In the genomic region with DNA sequence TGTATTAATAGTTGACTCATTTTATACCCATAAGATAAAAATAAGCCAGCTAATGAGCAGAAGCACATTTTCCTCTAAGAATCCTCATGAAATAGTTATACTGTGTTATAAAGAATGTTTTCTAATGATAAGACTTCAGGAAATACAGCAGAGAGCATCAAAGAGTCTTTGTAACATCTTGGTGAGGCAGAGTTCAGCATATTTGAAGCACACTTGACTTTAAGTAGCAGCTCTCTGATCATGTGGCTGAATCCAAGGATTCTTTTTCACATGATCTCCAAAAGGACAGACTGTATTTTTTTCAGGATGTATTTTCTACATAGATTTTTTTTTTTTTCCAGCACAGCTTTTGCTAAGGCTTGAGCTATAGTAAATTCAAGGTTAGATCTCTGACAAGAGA, we compare ENCODE assay signal across 28 cellular contexts.
"Had no signal": no experiment of that assay in that cellular context is flagged by ENCODE, and none has a peak within 500 bp of the region (broad histone marks: within the 10 kb centered on the region; RNA-seq: fewer than 3 reads in every experiment).

No MANE protein-coding gene starts in this region.

- H3K27ac ChIP-seq: ascending aorta, coronary artery, dorsolateral prefrontal cortex, epithelial cell of prostate, esophagus squamous epithelium had no signal

- H3K4me3 ChIP-seq: ascending aorta, coronary artery, dorsolateral prefrontal cortex, esophagus squamous epithelium had no signal

- H3K27me3 Mint-ChIP-seq: activated CD4-positive, alpha-beta memory T cell treated with anti-CD3 and anti-CD28 coated beads, Interleukin-2, amount 10 ng/mL, durations not matched to agents 7 days and 5 days; activated CD4-positive, alpha-beta T cell treated with anti-CD3 and anti-CD28 coated beads, Interleukin-2, amount 10 ng/mL, durations not matched to agents 7 days and 5 days; activated naive CD4-positive, alpha-beta T cell treated with anti-CD3 and anti-CD28 coated beads, Interleukin-2, amount 10 ng/mL, durations not matched to agents 7 days and 5 days; activated naive CD8-positive, alpha-beta T cell treated with anti-CD3 and anti-CD28 coated beads, Interleukin-2, amount 10 ng/mL, durations not matched to agents 7 days and 5 days; activated T-cell treated with anti-CD3 and anti-CD28 coated beads, Interleukin-2, amount 50 U/mL, for 24 hours; central memory CD8-positive, alpha-beta T cell; dendritic cell treated with granulocyte-macrophage colony-stimulating factor and Interleukin-4, amounts not matched to agents 40 ng/mL and 50 ng/mL, for 4 days had no signal

- H3K9me3 ChIP-seq: ascending aorta, esophagus squamous epithelium had no signal

- H3K27ac Mint-ChIP-seq: activated CD4-positive, alpha-beta memory T cell treated with anti-CD3 and anti-CD28 coated beads, Interleukin-2, amount 10 ng/mL, durations not matched to agents 7 days and 5 days; activated CD4-positive, alpha-beta T cell treated with anti-CD3 and anti-CD28 coated beads, Interleukin-2, amount 10 ng/mL, durations not matched to agents 7 days and 5 days; activated naive CD4-positive, alpha-beta T cell treated with anti-CD3 and anti-CD28 coated beads, Interleukin-2, amount 10 ng/mL, durations not matched to agents 7 days and 5 days; activated naive CD4-positive, alpha-beta T cell treated with anti-CD3 and anti-CD28 coated beads, Interleukin-2, amount 50 U/mL, for 72 hours; activated naive CD8-positive, alpha-beta T cell treated with anti-CD3 and anti-CD28 coated beads, Interleukin-2, amount 10 ng/mL, durations not matched to agents 7 days and 5 days; activated T-cell treated with anti-CD3 and anti-CD28 coated beads, Interleukin-2, amount 50 U/mL, for 24 hours; activated T-cell treated with anti-CD3 and anti-CD28 coated beads, Interleukin-2, amount 50 U/mL, for 72 hours; brain; dendritic cell treated with granulocyte-macrophage colony-stimulating factor and Interleukin-4, amounts not matched to agents 40 ng/mL and 50 ng/mL, for 4 days; endodermal cell had no signal

- H3K9me3 Mint-ChIP-seq: activated naive CD8-positive, alpha-beta T cell treated with anti-CD3 and anti-CD28 coated beads, Interleukin-2, amount 10 ng/mL, durations not matched to agents 7 days and 5 days had no signal

- H3K4me1 ChIP-seq: ascending aorta, esophagus squamous epithelium had no signal

- H3K4me3 Mint-ChIP-seq: activated CD4-positive, alpha-beta memory T cell treated with anti-CD3 and anti-CD28 coated beads, Interleukin-2, amount 10 ng/mL, durations not matched to agents 7 days and 5 days; activated CD4-positive, alpha-beta T cell treated with anti-CD3 and anti-CD28 coated beads, Interleukin-2, amount 10 ng/mL, durations not matched to agents 7 days and 5 days; activated naive CD4-positive, alpha-beta T cell treated with anti-CD3 and anti-CD28 coated beads, Interleukin-2, amount 10 ng/mL, durations not matched to agents 7 days and 5 days; activated naive CD8-positive, alpha-beta T cell treated with anti-CD3 and anti-CD28 coated beads, Interleukin-2, amount 10 ng/mL, durations not matched to agents 7 days and 5 days; activated T-cell treated with anti-CD3 and anti-CD28 coated beads, Interleukin-2, amount 50 U/mL, for 24 hours; activated T-cell treated with anti-CD3 and anti-CD28 coated beads, Interleukin-2, amount 50 U/mL, for 72 hours; brain; central memory CD8-positive, alpha-beta T cell; dendritic cell treated with granulocyte-macrophage colony-stimulating factor and Interleukin-4, amounts not matched to agents 40 ng/mL and 50 ng/mL, for 4 days; endodermal cell had no signal

- H3K36me3 Mint-ChIP-seq: activated naive CD4-positive, alpha-beta T cell treated with anti-CD3 and anti-CD28 coated beads, Interleukin-2, amount 10 ng/mL, durations not matched to agents 7 days and 5 days; activated naive CD4-positive, alpha-beta T cell treated with anti-CD3 and anti-CD28 coated beads, Interleukin-2, amount 50 U/mL, for 72 hours; activated naive CD8-positive, alpha-beta T cell treated with anti-CD3 and anti-CD28 coated beads, Interleukin-2, amount 10 ng/mL, durations not matched to agents 7 days and 5 days; brain had no signal

- DNase-seq: activated CD4-positive, alpha-beta memory T cell treated with anti-CD3 and anti-CD28 coated beads, Interleukin-2, amount 10 ng/mL, durations not matched to agents 7 days and 5 days; activated CD4-positive, alpha-beta T cell treated with anti-CD3 and anti-CD28 coated beads for 4 hours; activated CD4-positive, alpha-beta T cell treated with anti-CD3 and anti-CD28 coated beads, Interleukin-2, amount 10 ng/mL, durations not matched to agents 7 days and 5 days; activated CD4-positive, alpha-beta T cell treated with anti-CD3 and anti-CD28 coated beads, Interleukin-2, amount 50 U/mL, for 4 hours; activated CD4-positive, CD25-positive, alpha-beta regulatory T cell; activated CD4-positive, CD25-positive, alpha-beta regulatory T cell treated with anti-CD3 and anti-CD28 coated beads, Interleukin-2, amount 50 U/mL, for 72 hours; activated CD8-positive, alpha-beta memory T cell treated with anti-CD3 and anti-CD28 coated beads, Interleukin-2, amount 50 U/mL, for 48 hours; activated gamma-delta T cell; activated naive CD4-positive, alpha-beta T cell; activated naive CD4-positive, alpha-beta T cell treated with anti-CD3 and anti-CD28 coated beads, Interleukin-2, amount 10 ng/mL, durations not matched to agents 7 days and 5 days; activated naive CD8-positive, alpha-beta T cell treated with anti-CD3 and anti-CD28 coated beads, Interleukin-2, amount 10 ng/mL, durations not matched to agents 7 days and 5 days; activated T-cell treated with anti-CD3 and anti-CD28 coated beads for 4 hours; activated T-cell treated with anti-CD3 and anti-CD28 coated beads, Interleukin-2, amount 50 U/mL, for 24 hours; activated T-cell treated with anti-CD3 and anti-CD28 coated beads, Interleukin-2, amount 50 U/mL, for 72 hours; dorsolateral prefrontal cortex; effector memory CD4-positive, alpha-beta T cell; endodermal cell; esophagus squamous epithelium; head of caudate nucleus; hippocampal formation; T1000 had no signal

- H3K27me3 ChIP-seq: ascending aorta, dorsolateral prefrontal cortex, esophagus squamous epithelium had no signal

- H3K36me3 ChIP-seq: ascending aorta, esophagus squamous epithelium had no signal

- H3K4me1 Mint-ChIP-seq: activated CD4-positive, alpha-beta memory T cell treated with anti-CD3 and anti-CD28 coated beads, Interleukin-2, amount 10 ng/mL, durations not matched to agents 7 days and 5 days; activated CD4-positive, alpha-beta T cell treated with anti-CD3 and anti-CD28 coated beads, Interleukin-2, amount 10 ng/mL, durations not matched to agents 7 days and 5 days; activated naive CD4-positive, alpha-beta T cell treated with anti-CD3 and anti-CD28 coated beads, Interleukin-2, amount 10 ng/mL, durations not matched to agents 7 days and 5 days; activated naive CD8-positive, alpha-beta T cell treated with anti-CD3 and anti-CD28 coated beads, Interleukin-2, amount 10 ng/mL, durations not matched to agents 7 days and 5 days; central memory CD8-positive, alpha-beta T cell; endodermal cell had no signal
